9 cellular contexts compared by ENCODE assay signal in the genomic region with DNA sequence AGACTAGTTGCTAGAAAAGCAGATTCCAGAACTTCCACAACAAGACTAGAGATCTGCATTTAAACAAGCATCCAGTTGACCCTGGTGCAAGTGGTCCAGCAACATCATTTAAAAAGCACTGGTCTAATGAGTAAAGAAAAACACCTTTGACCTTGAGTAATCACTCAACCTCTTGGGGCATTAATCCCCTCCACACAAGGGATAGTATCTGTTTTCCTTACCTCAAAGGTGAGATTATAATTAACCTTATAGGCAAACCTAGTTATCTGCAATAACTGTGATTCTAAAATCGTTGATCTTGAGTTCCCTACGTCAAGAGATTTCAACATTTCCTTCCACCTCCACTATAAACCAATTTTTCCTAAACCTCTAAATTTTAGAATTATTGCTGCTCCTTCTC. TPM values are rescaled to one million over a fixed set of nuclear protein-coding genes. Genes with fewer than 3 reads are reported as not detected.
DNase-seq lines count a peak whose midpoint lies in the region; FAIRE-seq and TF ChIP-seq lines count a peak whose summit lies in the region.
"Had no signal": no experiment of that assay in that cellular context is flagged by ENCODE, and none has a peak within 500 bp of the region (broad histone marks: within the 10 kb centered on the region; RNA-seq: fewer than 3 reads in every experiment).

No MANE protein-coding gene starts in this region.

- FAIRE-seq in kidney (lab: Jason Lieb, UNC), result no peak
- FAIRE-seq: A204.1 had no signal

- 2% methylated on average over 2 of the region's 2 CpGs for WGBS in suprapubic skin

- peak overlapping the region; percentile 100 for H3K27ac Mint-ChIP-seq in T-helper 1 cell treated with Interleukin-12 subunit alpha and Interleukin-12 subunit beta and Interleukin-4 antibody, amounts not matched to agents 30 μg/mL and 1 μg/mL, for 36 hours
- H3K27ac Mint-ChIP-seq in activated naive CD8-positive, alpha-beta T cell treated with anti-CD3 and anti-CD28 coated beads for 36 hours, result peak overlapping the region; percentile 98

- peaks cover 36% of the 10 kb centered on the region for H3K36me3 Mint-ChIP-seq in T-helper 1 cell treated with Interleukin-12 subunit alpha and Interleukin-12 subunit beta and Interleukin-4 antibody, amounts not matched to agents 30 μg/mL and 1 μg/mL, for 36 hours (ENCODE audit: low read depth)
- peaks cover 28% of the 10 kb centered on the region for H3K36me3 Mint-ChIP-seq in activated naive CD8-positive, alpha-beta T cell treated with anti-CD3 and anti-CD28 coated beads for 36 hours

- peaks cover 3% of the 10 kb centered on the region for H3K9me3 Mint-ChIP-seq in T-helper 1 cell treated with Interleukin-12 subunit alpha and Interleukin-12 subunit beta and Interleukin-4 antibody, amounts not matched to agents 30 μg/mL and 1 μg/mL, for 36 hours
- H3K9me3 Mint-ChIP-seq in activated naive CD8-positive, alpha-beta T cell treated with anti-CD3 and anti-CD28 coated beads for 36 hours, result no peaks in the 10 kb centered on the region

- H3K4me3 ChIP-seq in kidney (ENCODE audit: low read length in 2 of 2) (peak overlapping the region; percentile 79 to 100), suprapubic skin (peak overlapping the region; percentile 79)

- TF ChIP-seq CTCF in kidney (IDR thresholded peaks at IDR 0.05; ENCODE audit: borderline replicate concordance, extremely low read depth, insufficient read depth), result no peak
- no peak for TF ChIP-seq CTCF in suprapubic skin (IDR thresholded peaks at IDR 0.05)

- peaks cover 2 to 19% of the 10 kb centered on the region in 2 donors for H3K36me3 ChIP-seq in kidney (ENCODE audit: control insufficient read depth in 1 of 2, insufficient read depth in 2 of 2, low read length in 2 of 2)
- peaks cover 20% of the 10 kb centered on the region for H3K36me3 ChIP-seq in suprapubic skin

- H3K27me3 ChIP-seq in suprapubic skin, result no peaks in the 10 kb centered on the region

- no peak overlapping the region for H3K27ac ChIP-seq in kidney (ENCODE audit: low read depth in 2 of 2, low read length in 2 of 2)
- no peak overlapping the region for H3K27ac ChIP-seq in suprapubic skin

- H3K4me1 ChIP-seq in kidney (ENCODE audit: control insufficient read depth in 1 of 2, insufficient read depth in 1 of 2, low read depth in 1 of 2, low read length in 2 of 2) (peaks cover 5 to 8% of the 10 kb centered on the region in 2 donors), suprapubic skin (peaks cover 42% of the 10 kb centered on the region)

- no peaks in the 10 kb centered on the region for H3K27me3 Mint-ChIP-seq in T-helper 1 cell treated with Interleukin-12 subunit alpha and Interleukin-12 subunit beta and Interleukin-4 antibody, amounts not matched to agents 30 μg/mL and 1 μg/mL, for 36 hours (ENCODE audit: low read depth)
- no peaks in the 10 kb centered on the region for H3K27me3 Mint-ChIP-seq in activated naive CD8-positive, alpha-beta T cell treated with anti-CD3 and anti-CD28 coated beads for 36 hours

- intact Hi-C loops in kidney (cut with DNase I), result no loop called here

- peak overlapping the region; percentile 77 to 99 for H3K9ac ChIP-seq in kidney (ENCODE audit: low read length in 2 of 2)

- H3K4me1 Mint-ChIP-seq in T-helper 1 cell treated with Interleukin-12 subunit alpha and Interleukin-12 subunit beta and Interleukin-4 antibody, amounts not matched to agents 30 μg/mL and 1 μg/mL, for 36 hours (ENCODE audit: low read depth), result peaks cover 26% of the 10 kb centered on the region
- H3K4me1 Mint-ChIP-seq in activated naive CD8-positive, alpha-beta T cell treated with anti-CD3 and anti-CD28 coated beads for 36 hours, result peaks cover 28% of the 10 kb centered on the region

- no peak for DNase-seq in T-helper 1 cell
- DNase-seq in activated naive CD8-positive, alpha-beta T cell treated with anti-CD3 and anti-CD28 coated beads for 36 hours, result no peak
- DNase-seq in kidney, result no peak
- no peak for DNase-seq in suprapubic skin (ENCODE audit: low spot score in 2 of 2)
- DNase-seq in ureter (ENCODE audit: low spot score), result no peak
- DNase-seq in NCI-H187 treated with DMSO at 0.1 percent for 48 hours (lab: John Stamatoyannopoulos, UW), result no peak
- no peak for DNase-seq in mucosa of gallbladder (ENCODE audit: low spot score)

- H3K9me3 ChIP-seq in kidney (ENCODE audit: control insufficient read depth in 1 of 2, low read length in 2 of 2) (no peaks in the 10 kb centered on the region), suprapubic skin (no peaks in the 10 kb centered on the region)

- TF ChIP-seq EP300 in suprapubic skin (IDR thresholded peaks at IDR 0.05), result no peak

- peak overlapping the region; percentile 99 for H3K4me3 Mint-ChIP-seq in T-helper 1 cell treated with Interleukin-12 subunit alpha and Interleukin-12 subunit beta and Interleukin-4 antibody, amounts not matched to agents 30 μg/mL and 1 μg/mL, for 36 hours
- peak overlapping the region; percentile 95 for H3K4me3 Mint-ChIP-seq in activated naive CD8-positive, alpha-beta T cell treated with anti-CD3 and anti-CD28 coated beads for 36 hours

- no peak for TF ChIP-seq POLR2A in suprapubic skin (IDR thresholded peaks at IDR 0.05)

RNA-seq across cellular contexts. Expression of a gene that starts 1.1 kb away (rescaled TPM):
- total RNA-seq in activated naive CD8-positive, alpha-beta T cell treated with anti-CD3 and anti-CD28 coated beads for 36 hours, result 10 to 100 TPM; 50.3 to 58.3 TPM
- 76.6 TPM for total RNA-seq in kidney
- polyA plus RNA-seq in kidney (ENCODE audit: insufficient read depth, low read depth, low replicate concordance), result 4.5 TPM
- total RNA-seq in suprapubic skin, result 100 to 1,000 TPM in 2 of 4 donors, 10 to 100 TPM in 2; 43.1 to 126 (median 92.1) TPM
- total RNA-seq in ureter, result 101 TPM
- 75.2 TPM for total RNA-seq in mucosa of gallbladder

RNA-seq across cellular contexts. Expression of a gene that starts 13.4 kb away (rescaled TPM):
- 10 to 100 TPM; 13.8 to 13.9 TPM for total RNA-seq in activated naive CD8-positive, alpha-beta T cell treated with anti-CD3 and anti-CD28 coated beads for 36 hours
- total RNA-seq in kidney (6.0 TPM), suprapubic skin (1 to 10 TPM; 5.1 to 9.7 (median 6.8) TPM), ureter (12.7 TPM), mucosa of gallbladder (5.3 TPM)
- polyA plus RNA-seq in kidney (ENCODE audit: insufficient read depth, low read depth, low replicate concordance), result 3.1 TPM
